In genomic region chr4:1575418-1576199, GRCh38 we compare ENCODE assay signal across 15 cellular contexts.
A peak's percentile ranks its signal among the peaks of the same experiment; 100 is the strongest.
DNase-seq lines count a peak whose midpoint lies in the region; ATAC-seq, FAIRE-seq and TF ChIP-seq lines count a peak whose summit lies in the region.
"Had no signal": no experiment of that assay in that cellular context is flagged by ENCODE, and none has a peak within 500 bp of the region (broad histone marks: within the 10 kb centered on the region; RNA-seq: fewer than 3 reads in every experiment).

No MANE protein-coding gene starts in this region.

- peak; percentile 81 for DNase-seq in chondrocyte (ENCODE audit: low spot score)
- peak; percentile 67 for DNase-seq in spleen
- DNase-seq in HepG2 (ENCODE audit: low spot score): no peak
- DNase-seq in ovary: no peak
- DNase-seq: ACHN; AML-193; NCI-H1417; NCI-H187 treated with DMSO at 0.1 percent for 48 hours; NCI-H345; NK-92 treated with Interleukin-12 subunit alpha and Interleukin-12 subunit beta, amount 100 ng/mL, for 24 hours had no signal

- H3K27ac Mint-ChIP-seq in chondrocyte (ENCODE audit: unreplicated experiment): no peak overlapping the region

- H3K79me2 ChIP-seq in HepG2 (ENCODE audit: insufficient read depth, low read length): no peaks in the 10 kb centered on the region

- no peak for TF ChIP-seq RAD21 in HepG2 (CRISPR knock-in tag; IDR thresholded peaks at IDR 0.05)

- H3K4me1 ChIP-seq in HEK293 (ENCODE audit: control insufficient read depth, insufficient read depth, low read length) (0 out of 2 replicates have a peak, but pooled peaks cover 2% of the 10 kb centered on the region), mucosa of rectum (ENCODE audit: control insufficient read depth in 2 of 2, insufficient read depth in 2 of 2, low read length in 2 of 2) (peaks cover 6 to 8% of the 10 kb centered on the region in 2 donors), spleen (peaks cover 0 to 26% (median 7%) of the 10 kb centered on the region in 6 donors), HepG2 (ENCODE audit: insufficient read depth, low read length) (peaks cover 7% of the 10 kb centered on the region; the same call in 1 of the 2 replicates), ovary (ENCODE audit: insufficient read depth) (peaks cover 2% of the 10 kb centered on the region)

- no peak for TF ChIP-seq POLR2A in spleen (IDR thresholded peaks at IDR 0.05)
- TF ChIP-seq POLR2A in HepG2 (IDR thresholded peaks at IDR 0.05; ENCODE audit: insufficient read depth in 1 of 2, low read depth in 2 of 2, low read length in 2 of 2): no peak
- no peak for TF ChIP-seq POLR2A in ovary (IDR thresholded peaks at IDR 0.05)

- no peak overlapping the region for H2AFZ ChIP-seq in HepG2 (ENCODE audit: low read length)

- no peak overlapping the region for H3K4me3 ChIP-seq in HEK293 (ENCODE audit: low read depth, low read length)
- H3K4me3 ChIP-seq in mucosa of rectum (ENCODE audit: low read length in 2 of 2): no peak overlapping the region
- no peak overlapping the region for H3K4me3 ChIP-seq in spleen
- H3K4me3 ChIP-seq in HepG2 (replicated peaks in 1 of 3; ENCODE audit: insufficient read depth in 1 of 3, low read depth in 2 of 3, low read length in 3 of 3): no peak overlapping the region
- no peak overlapping the region for H3K4me3 ChIP-seq in ovary
- H3K4me3 ChIP-seq: HAP-1, K562 had no signal

- in situ Hi-C loops in HepG2 (cut with HindIII; ENCODE audit: extremely low pct_ligation_motif_present, low pct_unique_long_range_greater_than_20kb): no loop called here

- H3K27me3 ChIP-seq in mucosa of rectum (ENCODE audit: control insufficient read depth in 2 of 2, insufficient read depth in 2 of 2, low read length in 2 of 2) (no peaks in the 10 kb centered on the region), spleen (replicated peaks in 1 of 7) (no peaks in the 10 kb centered on the region), HepG2 (ENCODE audit: control insufficient read depth in 1 of 2, insufficient read depth in 2 of 2, low read length in 2 of 2) (peaks cover 20 to 68% of the 10 kb centered on the region in 2 experiments; a peak in 4 of 5 replicates), ovary (no peaks in the 10 kb centered on the region)

- no peak for FAIRE-seq in HepG2 (lab: Jason Lieb, UNC)
- FAIRE-seq: K562 had no signal

- no peak overlapping the region for H3K27ac ChIP-seq in HEK293 (ENCODE audit: extremely low read depth, low read depth, low read length)
- peak overlapping the region; percentile 48 to 67 for H3K27ac ChIP-seq in mucosa of rectum (ENCODE audit: low read depth in 2 of 2, low read length in 2 of 2)
- no peak overlapping the region for H3K27ac ChIP-seq in spleen
- H3K27ac ChIP-seq in HepG2 (ENCODE audit: extremely low read length, insufficient read depth, low read length): no peak overlapping the region
- no peak overlapping the region for H3K27ac ChIP-seq in ovary

- POLR2A ChIA-PET in HEK293 (lab: Yijun Ruan, JAX) (no interaction called here), HepG2 (lab: Yijun Ruan, JAX) (no interaction called here)

- ATAC-seq in GM18861 (IDR thresholded peaks at IDR 0.05; ENCODE audit: unreplicated experiment): no peak
- ATAC-seq in HepG2: no peak
- ATAC-seq: K562 had no signal

- intact Hi-C loops in spleen (cut with DNase I; ENCODE audit: low total_unique reads): no loop called here
- intact Hi-C loops in HepG2 (cut with micrococcal nuclease; ENCODE audit: unreplicated experiment): no loop called here
- intact Hi-C loops in ovary (cut with DNase I): no loop called here

- H3K36me3 ChIP-seq in HEK293 (ENCODE audit: control insufficient read depth in 2 of 2, insufficient read depth in 1 of 2, low read length in 2 of 2) (no peaks in the 10 kb centered on the region), mucosa of rectum (ENCODE audit: control insufficient read depth in 2 of 2, insufficient read depth in 2 of 2, low read length in 2 of 2) (no peaks in the 10 kb centered on the region), spleen (no peaks in the 10 kb centered on the region), HepG2 (replicated peaks in 1 of 2; ENCODE audit: control insufficient read depth in 1 of 2, insufficient read depth in 2 of 2, low read length in 2 of 2) (no peaks in the 10 kb centered on the region), ovary (no peaks in the 10 kb centered on the region)
- H3K36me3 ChIP-seq: HAP-1 had no signal

- H3K36me3 Mint-ChIP-seq in chondrocyte (ENCODE audit: low read depth): no peaks in the 10 kb centered on the region

- CTCF ChIA-PET in HEK293 (lab: Yijun Ruan, JAX): no interaction called here
- CTCF ChIA-PET in HepG2 (lab: Yijun Ruan, JAX; ENCODE audit: low intra/inter-chr PET ratio, low total read pairs): no interaction called here

- no TSS peak for BruUV-seq in HepG2 (replicated peaks; lab: Mats Ljungman, UMichigan)

- TF ChIP-seq EP300 in HepG2 (IDR thresholded peaks at IDR 0.05; ENCODE audit: low read depth in 2 of 2, low read length in 2 of 2) (no peak), HepG2 (CRISPR knock-in tag; IDR thresholded peaks at IDR 0.05; ENCODE audit: borderline replicate concordance) (no peak), ovary (IDR thresholded peaks at IDR 0.05) (no peak)

- H3K4me2 ChIP-seq in HepG2 (ENCODE audit: low read depth, low read length): no peak overlapping the region

- H3K9me3 Mint-ChIP-seq in chondrocyte (ENCODE audit: low read depth): no peaks in the 10 kb centered on the region

- no peak overlapping the region for H3K9ac ChIP-seq in mucosa of rectum (ENCODE audit: low read depth in 1 of 2, low read length in 2 of 2)
- H3K9ac ChIP-seq in HepG2 (ENCODE audit: insufficient read depth, low read depth, low read length): no peak overlapping the region

- H3K4me3 Mint-ChIP-seq in chondrocyte (ENCODE audit: unreplicated experiment): no peak overlapping the region

- WGBS in spleen, 5 donors: 77 to 87% (median 86%) methylated on average over 14 of the region's 14 CpGs
- 49% methylated on average over 8 of the region's 14 CpGs for WGBS in HepG2 (ENCODE audit: low lambda C conversion rate)
- 69 to 76% (median 74%) methylated on average over 13 to 14 of the region's 14 CpGs for WGBS in ovary, 3 donors

- H3K4me1 Mint-ChIP-seq in chondrocyte (ENCODE audit: low read depth): no peaks in the 10 kb centered on the region

- H3K27me3 Mint-ChIP-seq in chondrocyte (ENCODE audit: low read depth): no peaks in the 10 kb centered on the region

- H3K9me3 ChIP-seq in HEK293 (ENCODE audit: control insufficient read depth, insufficient read depth, low read depth, low read length) (no peaks in the 10 kb centered on the region), mucosa of rectum (ENCODE audit: control insufficient read depth in 2 of 2, low read length in 2 of 2) (no peaks in the 10 kb centered on the region), spleen (no peaks in the 10 kb centered on the region), HepG2 (ENCODE audit: low read length) (no peaks in the 10 kb centered on the region), ovary (no peaks in the 10 kb centered on the region)
- H3K9me3 ChIP-seq: HAP-1 had no signal

- no peaks in the 10 kb centered on the region for H4K20me1 ChIP-seq in HepG2 (ENCODE audit: insufficient read depth, low read length)

- TF ChIP-seq CTCF in HEK293 (tag by site-specific recombination; IDR thresholded peaks at IDR 0.05) (no peak), chondrocyte (IDR thresholded peaks at IDR 0.05) (no peak), spleen (IDR thresholded peaks at IDR 0.05 in 8 of 11, conservative IDR thresholded peaks at IDR 0.05 in 3 of 11) (no peak), HepG2 (CRISPR knock-in tag; IDR thresholded peaks at IDR 0.05) (no peak), ovary (IDR thresholded peaks at IDR 0.05) (no peak)

TF ChIP-seq in HEK293, 187 proteins besides CTCF, POLR2A, EP300 and RAD21 (continues in another document):
- TF ChIP-seq AEBP2 (tag by site-specific recombination; IDR thresholded peaks at IDR 0.05; ENCODE audit: borderline replicate concordance): no peak
- TF ChIP-seq GLIS2 (tag by site-specific recombination; IDR thresholded peaks at IDR 0.05): 0 out of 2 replicates have a peak, but pooled peaks have one; percentile 23

TF ChIP-seq in HepG2, 621 proteins besides CTCF, POLR2A, EP300 and RAD21 (continues in another document):
- TF ChIP-seq ZNF768 (CRISPR knock-in tag; IDR thresholded peaks at IDR 0.05): no peak
- TF ChIP-seq ZNF510 (CRISPR knock-in tag; IDR thresholded peaks at IDR 0.05; ENCODE audit: low read depth): no peak
- no peak for TF ChIP-seq ARNT2 (CRISPR knock-in tag; IDR thresholded peaks at IDR 0.05; ENCODE audit: low read depth)
- no peak for TF ChIP-seq UBTF (CRISPR knock-in tag; IDR thresholded peaks at IDR 0.05)
- no peak for TF ChIP-seq ZNF878 (CRISPR knock-in tag; IDR thresholded peaks at IDR 0.05)
- no peak for TF ChIP-seq THYN1 (CRISPR knock-in tag; IDR thresholded peaks at IDR 0.05; ENCODE audit: borderline replicate concordance, low read depth)
- no peak for TF ChIP-seq ASH2L (IDR thresholded peaks at IDR 0.05; ENCODE audit: insufficient read length, low read depth, low read length)
- no peak for TF ChIP-seq HDAC2 (CRISPR knock-in tag; IDR thresholded peaks at IDR 0.05)
- TF ChIP-seq ZNF780A (CRISPR knock-in tag; IDR thresholded peaks at IDR 0.05): no peak
- no peak for TF ChIP-seq HMG20B (CRISPR knock-in tag; conservative IDR thresholded peaks at IDR 0.05)
- TF ChIP-seq RFXANK (CRISPR knock-in tag; IDR thresholded peaks at IDR 0.05): no peak
- TF ChIP-seq ZNF274 (CRISPR knock-in tag; IDR thresholded peaks at IDR 0.05): no peak

Comparison
In these comparisons a context has a peak if more than half of its experiments do, and no peak if none do; other contexts are left out.
1. H3K27ac ChIP-seq: peak in mucosa of rectum (2 of 2); none in HEK293 (single experiment), spleen (0 of 8), HepG2 (single experiment) and ovary (0 of 2).
2. DNase-seq: peak in chondrocyte (single experiment) and spleen (single experiment); none in HepG2 (single experiment) and ovary (0 of 5).